9 cellular contexts compared by ENCODE assay signal in genomic region chr3:354433-354832, GRCh38.
DNase-seq lines count a peak whose midpoint lies in the region; ATAC-seq, FAIRE-seq and TF ChIP-seq lines count a peak whose summit lies in the region.
"Had no signal": no experiment of that assay in that cellular context is flagged by ENCODE, and none has a peak within 500 bp of the region (broad histone marks: within the 10 kb centered on the region; RNA-seq: fewer than 3 reads in every experiment).

No MANE protein-coding gene starts in this region.

- DNase-seq in DMS53 (lab: John Stamatoyannopoulos, UW) (peak; percentile 51), DMS53 treated with DMSO at 0.1 percent for 48 hours (lab: John Stamatoyannopoulos, UW; ENCODE audit: unreplicated experiment) (no peak), NCI-H526 treated with DMSO at 0.1 percent for 48 hours (lab: John Stamatoyannopoulos, UW) (peak; percentile 54), astrocyte of the hippocampus (ENCODE audit: low read depth, low spot score) (peak; percentile 77), kidney (no peak), thoracic aorta (ENCODE audit: low spot score) (no peak)

- H3K4me1 ChIP-seq in kidney (ENCODE audit: control insufficient read depth in 1 of 2, insufficient read depth in 1 of 2, low read depth in 1 of 2, low read length in 2 of 2): peaks cover 10 to 26% of the 10 kb centered on the region in 2 donors
- H3K4me1 ChIP-seq in thoracic aorta (ENCODE audit: control insufficient read depth in 1 of 2, low read depth in 2 of 2): no peaks in the 10 kb centered on the region

- TF ChIP-seq CTCF in kidney (IDR thresholded peaks at IDR 0.05; ENCODE audit: borderline replicate concordance, extremely low read depth, insufficient read depth) (peak; percentile 65), thoracic aorta (IDR thresholded peaks at IDR 0.05) (peak; percentile 44)

- H3K36me3 ChIP-seq in kidney (ENCODE audit: control insufficient read depth in 1 of 2, insufficient read depth in 2 of 2, low read length in 2 of 2) (no peaks in the 10 kb centered on the region), thoracic aorta (no peaks in the 10 kb centered on the region)
- H3K36me3 ChIP-seq: BLaER1 had no signal

- ATAC-seq in GM19324 (IDR thresholded peaks at IDR 0.05; ENCODE audit: low FRiP score, unreplicated experiment) (peak; percentile 64), HG03280 (IDR thresholded peaks at IDR 0.05; ENCODE audit: unreplicated experiment) (peak; percentile 75), thoracic aorta (ENCODE audit: insufficient number of reproducible peaks, low FRiP score, low read depth) (no peak)

- intact Hi-C loops in kidney (cut with DNase I): no loop called here

- FAIRE-seq in kidney (lab: Jason Lieb, UNC): no peak

- H3K27me3 ChIP-seq in thoracic aorta (replicated peaks; ENCODE audit: insufficient read depth): no peaks in the 10 kb centered on the region
- H3K27me3 ChIP-seq: BLaER1 had no signal

- H3K9ac ChIP-seq in kidney (ENCODE audit: low read length in 2 of 2): no peak overlapping the region
- H3K9ac ChIP-seq: BLaER1 had no signal

- H3K9me3 ChIP-seq in kidney (ENCODE audit: control insufficient read depth in 1 of 2, low read length in 2 of 2): no peaks in the 10 kb centered on the region
- H3K9me3 ChIP-seq in thoracic aorta: no peaks in the 10 kb centered on the region
- H3K9me3 ChIP-seq: BLaER1 had no signal

- H3K4me3 ChIP-seq in kidney (ENCODE audit: low read length in 2 of 2) (no peak overlapping the region), thoracic aorta (no peak overlapping the region)
- H3K4me3 ChIP-seq: BLaER1 had no signal

- H3K27ac ChIP-seq in kidney (ENCODE audit: low read depth in 2 of 2, low read length in 2 of 2) (no peak overlapping the region), thoracic aorta (no peak overlapping the region)
- H3K27ac ChIP-seq: BLaER1 had no signal

Comparison
In these comparisons a context has a peak if more than half of its experiments do, and no peak if none do; other contexts are left out.
1. DNase-seq: peak in DMS53 (single experiment), NCI-H526 treated with DMSO at 0.1 percent for 48 hours (single experiment) and astrocyte of the hippocampus (single experiment); none in DMS53 treated with DMSO at 0.1 percent for 48 hours (single experiment), kidney (single experiment) and thoracic aorta (single experiment).